16 cellular contexts compared by ENCODE assay signal in genomic region chr19:923551-924211, GRCh38. TPM values are rescaled to one million over a fixed set of nuclear protein-coding genes. Genes with fewer than 3 reads are reported as not detected.
A peak's percentile ranks its signal among the peaks of the same experiment; 100 is the strongest.
DNase-seq lines count a peak whose midpoint lies in the region; ATAC-seq and TF ChIP-seq lines count a peak whose summit lies in the region.
"Had no signal": no experiment of that assay in that cellular context is flagged by ENCODE, and none has a peak within 500 bp of the region (broad histone marks: within the 10 kb centered on the region; RNA-seq: fewer than 3 reads in every experiment).

No MANE protein-coding gene starts in this region.

- peaks cover 49 to 73% of the 10 kb centered on the region in 2 experiments for H3K4me1 ChIP-seq in neutrophil (ENCODE audit: control insufficient read depth in 1 of 2, insufficient read depth in 1 of 2, low read depth in 1 of 2, low read length in 1 of 2)

- H3K4me3 ChIP-seq in neutrophil (ENCODE audit: low read depth in 1 of 2, low read length in 1 of 2) = peak overlapping the region; percentile 94 to 95

- H3K36me3 ChIP-seq in neutrophil = no peaks in the 10 kb centered on the region
- H3K36me3 ChIP-seq: heart left ventricle, vagina had no signal

- CTCF ChIA-PET in activated CD4-positive, alpha-beta T cell treated with anti-CD3 and anti-CD28 coated beads, Interleukin-2, amount 10 ng/mL, durations not matched to agents 7 days and 5 days (lab: Charles Lee) = interaction anchor here (0.6 to 2.7 kb wide), 13 partner anchors 13 to 223 kb away, joined by 3 to 34 read pairs (median 3); partner anchors contain the start of gene WDR18

- DNase-seq in activated CD4-positive, alpha-beta T cell treated with anti-CD3 and anti-CD28 coated beads, Interleukin-2, amount 10 ng/mL, durations not matched to agents 7 days and 5 days = no peak
- DNase-seq in activated CD4-positive, alpha-beta T cell treated with anti-CD3 and anti-CD28 coated beads, Interleukin-2, amount 50 U/mL, for 4 hours = no peak
- DNase-seq in DMS153 treated with DMSO at 0.1 percent for 48 hours (lab: John Stamatoyannopoulos, UW; ENCODE audit: unreplicated experiment) = no peak
- DNase-seq: ACHN, left ventricle myocardium superior, NCI-H524 treated with DMSO at 0.1 percent for 48 hours had no signal

- no peaks in the 10 kb centered on the region for H3K9me3 Mint-ChIP-seq in activated CD4-positive, alpha-beta T cell treated with anti-CD3 and anti-CD28 coated beads, Interleukin-2, amount 10 ng/mL, durations not matched to agents 7 days and 5 days
- H3K9me3 Mint-ChIP-seq in IgD-negative memory B cell = no peaks in the 10 kb centered on the region
- peaks cover 0 to 5% (median 0%) of the 10 kb centered on the region in 5 experiments for H3K9me3 Mint-ChIP-seq in brain

- H3K4me3 Mint-ChIP-seq in activated CD4-positive, alpha-beta T cell treated with anti-CD3 and anti-CD28 coated beads, Interleukin-2, amount 10 ng/mL, durations not matched to agents 7 days and 5 days = peak overlapping the region; percentile 74
- H3K4me3 Mint-ChIP-seq in IgD-negative memory B cell (peak overlapping the region; percentile 38 to 93 (median 83)), brain (peak overlapping the region; percentile 61 to 76 (median 74))

- H3K27ac Mint-ChIP-seq in activated CD4-positive, alpha-beta T cell treated with anti-CD3 and anti-CD28 coated beads, Interleukin-2, amount 10 ng/mL, durations not matched to agents 7 days and 5 days = no peak overlapping the region
- H3K27ac Mint-ChIP-seq in IgD-negative memory B cell (peak overlapping the region; percentile 80 to 92 (median 90)), brain (peak overlapping the region in 2 of 5 experiments; percentile 23 to 76)

- peaks cover 30% of the 10 kb centered on the region for H3K27me3 ChIP-seq in neutrophil

- no peak for ATAC-seq in GM19455 (IDR thresholded peaks at IDR 0.05; ENCODE audit: unreplicated experiment)
- ATAC-seq in HG03432 (IDR thresholded peaks at IDR 0.05; ENCODE audit: unreplicated experiment) = no peak
- ATAC-seq: heart left ventricle, left ventricle myocardium superior had no signal

- H3K9me3 ChIP-seq in neutrophil = no peaks in the 10 kb centered on the region
- H3K9me3 ChIP-seq: heart left ventricle, vagina had no signal

- H3K4me1 Mint-ChIP-seq in activated CD4-positive, alpha-beta T cell treated with anti-CD3 and anti-CD28 coated beads, Interleukin-2, amount 10 ng/mL, durations not matched to agents 7 days and 5 days = peaks cover 29% of the 10 kb centered on the region
- H3K4me1 Mint-ChIP-seq in IgD-negative memory B cell = peaks cover 5 to 13% (median 9%) of the 10 kb centered on the region in 3 donors
- H3K4me1 Mint-ChIP-seq in brain = peaks cover 19% of the 10 kb centered on the region

- no peak for TF ChIP-seq CTCF in brain (conservative IDR thresholded peaks at IDR 0.05)
- no peak for TF ChIP-seq CTCF in neutrophil (IDR thresholded peaks at IDR 0.05)

- H3K27ac ChIP-seq in neutrophil = peak overlapping the region; percentile 95
- H3K27ac ChIP-seq: heart left ventricle, vagina had no signal

- POLR2A ChIA-PET in activated CD4-positive, alpha-beta T cell treated with anti-CD3 and anti-CD28 coated beads, Interleukin-2, amount 10 ng/mL, durations not matched to agents 7 days and 5 days (lab: Charles Lee) = interaction anchor here (1.9 kb wide), 1 partner anchor 60 kb away, joined by 4 read pairs; the partner anchor contains the start of gene WDR18

- no peaks in the 10 kb centered on the region for H3K36me3 Mint-ChIP-seq in activated CD4-positive, alpha-beta T cell treated with anti-CD3 and anti-CD28 coated beads, Interleukin-2, amount 10 ng/mL, durations not matched to agents 7 days and 5 days (ENCODE audit: low read depth)
- H3K36me3 Mint-ChIP-seq in IgD-negative memory B cell = no peaks in the 10 kb centered on the region
- peaks cover 1% of the 10 kb centered on the region for H3K36me3 Mint-ChIP-seq in brain

- no peaks in the 10 kb centered on the region for H3K27me3 Mint-ChIP-seq in activated CD4-positive, alpha-beta T cell treated with anti-CD3 and anti-CD28 coated beads, Interleukin-2, amount 10 ng/mL, durations not matched to agents 7 days and 5 days
- H3K27me3 Mint-ChIP-seq in IgD-negative memory B cell (no peaks in the 10 kb centered on the region), brain (peaks cover 29% of the 10 kb centered on the region)

RNA-seq across cellular contexts. Expression of gene ARID3A, which starts 2.2 kb away (rescaled TPM):
- 10 to 100 TPM; 25.8 to 28.4 TPM for total RNA-seq in activated CD4-positive, alpha-beta T cell treated with anti-CD3 and anti-CD28 coated beads, Interleukin-2, amount 10 ng/mL, durations not matched to agents 7 days and 5 days
- polyA plus RNA-seq in IgD-negative memory B cell (4.2 TPM), brain (ENCODE audit: insufficient read depth, low read depth, low replicate concordance) (3.0 TPM)

RNA-seq across cellular contexts. Expression of gene KISS1R, which starts 6.5 kb away (rescaled TPM):
- 1 to 10 TPM in 1 of 2 experiments, under 1 TPM in 1; 0.72 to 1.1 TPM for total RNA-seq in activated CD4-positive, alpha-beta T cell treated with anti-CD3 and anti-CD28 coated beads, Interleukin-2, amount 10 ng/mL, durations not matched to agents 7 days and 5 days
- polyA plus RNA-seq in IgD-negative memory B cell (3.9 TPM), brain (ENCODE audit: insufficient read depth, low read depth, low replicate concordance) (0.73 TPM)
- total RNA-seq: Daoy, heart left ventricle, left ventricle myocardium superior, posterior vena cava, RPMI7951, vagina had no signal
- polyA plus RNA-seq: heart left ventricle had no signal

RNA-seq across cellular contexts. Expression of gene R3HDM4, which starts 10.7 kb away (rescaled TPM):
- 100 to 1,000 TPM; 120 to 121 TPM for total RNA-seq in activated CD4-positive, alpha-beta T cell treated with anti-CD3 and anti-CD28 coated beads, Interleukin-2, amount 10 ng/mL, durations not matched to agents 7 days and 5 days
- polyA plus RNA-seq in IgD-negative memory B cell (322 TPM), brain (ENCODE audit: insufficient read depth, low read depth, low replicate concordance) (96.1 TPM)

RNA-seq across cellular contexts. Expression of gene RNU6-9, which starts 30.4 kb away (rescaled TPM):
- total RNA-seq in activated CD4-positive, alpha-beta T cell treated with anti-CD3 and anti-CD28 coated beads, Interleukin-2, amount 10 ng/mL, durations not matched to agents 7 days and 5 days = not detected
- not detected for polyA plus RNA-seq in IgD-negative memory B cell
- polyA plus RNA-seq in brain (ENCODE audit: insufficient read depth, low read depth, low replicate concordance) = not detected
- total RNA-seq: Daoy, heart left ventricle, left ventricle myocardium superior, posterior vena cava, RPMI7951, vagina had no signal
- polyA plus RNA-seq: heart left ventricle had no signal

RNA-seq across cellular contexts. Expression of gene MED16, which starts 30.7 kb away (rescaled TPM):
- total RNA-seq in activated CD4-positive, alpha-beta T cell treated with anti-CD3 and anti-CD28 coated beads, Interleukin-2, amount 10 ng/mL, durations not matched to agents 7 days and 5 days = 10 to 100 TPM; 72.5 to 88.1 TPM
- polyA plus RNA-seq in IgD-negative memory B cell (138 TPM), brain (ENCODE audit: insufficient read depth, low read depth, low replicate concordance) (95.1 TPM)
